Comparison of ENCODE assay signal across 1 cellular context in the genomic region with DNA sequence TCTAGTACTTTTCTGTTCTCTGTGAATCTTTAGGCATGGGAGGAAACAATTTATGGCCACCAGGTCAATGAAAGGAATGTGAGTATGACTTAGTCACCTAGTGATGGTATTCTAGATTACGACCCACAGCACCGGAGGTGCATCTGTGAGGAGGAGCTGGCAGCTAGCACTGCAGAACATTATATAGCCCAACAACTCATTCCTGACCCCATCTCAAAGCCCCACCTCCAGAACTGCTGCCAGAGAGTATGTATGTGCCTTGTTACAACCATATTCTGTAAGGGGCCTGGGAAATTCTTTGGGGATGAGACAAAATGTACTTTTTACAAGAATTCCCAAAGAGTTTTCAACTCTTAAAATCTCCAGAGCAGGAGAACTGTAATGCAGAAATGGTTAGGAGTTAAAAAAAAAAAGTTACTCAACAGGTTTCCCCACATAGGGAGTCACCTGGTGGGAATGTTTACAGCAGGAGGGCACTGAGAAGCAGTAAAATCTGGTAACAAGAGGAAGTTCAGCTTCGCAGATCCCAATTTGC.
TF ChIP-seq lines count a peak whose summit lies in the region.

No MANE protein-coding gene starts in this region.

TF ChIP-seq in HepG2, 621 proteins besides CTCF, POLR2A, EP300 and RAD21 (continued from another document):
- TF ChIP-seq, protein P1, sequence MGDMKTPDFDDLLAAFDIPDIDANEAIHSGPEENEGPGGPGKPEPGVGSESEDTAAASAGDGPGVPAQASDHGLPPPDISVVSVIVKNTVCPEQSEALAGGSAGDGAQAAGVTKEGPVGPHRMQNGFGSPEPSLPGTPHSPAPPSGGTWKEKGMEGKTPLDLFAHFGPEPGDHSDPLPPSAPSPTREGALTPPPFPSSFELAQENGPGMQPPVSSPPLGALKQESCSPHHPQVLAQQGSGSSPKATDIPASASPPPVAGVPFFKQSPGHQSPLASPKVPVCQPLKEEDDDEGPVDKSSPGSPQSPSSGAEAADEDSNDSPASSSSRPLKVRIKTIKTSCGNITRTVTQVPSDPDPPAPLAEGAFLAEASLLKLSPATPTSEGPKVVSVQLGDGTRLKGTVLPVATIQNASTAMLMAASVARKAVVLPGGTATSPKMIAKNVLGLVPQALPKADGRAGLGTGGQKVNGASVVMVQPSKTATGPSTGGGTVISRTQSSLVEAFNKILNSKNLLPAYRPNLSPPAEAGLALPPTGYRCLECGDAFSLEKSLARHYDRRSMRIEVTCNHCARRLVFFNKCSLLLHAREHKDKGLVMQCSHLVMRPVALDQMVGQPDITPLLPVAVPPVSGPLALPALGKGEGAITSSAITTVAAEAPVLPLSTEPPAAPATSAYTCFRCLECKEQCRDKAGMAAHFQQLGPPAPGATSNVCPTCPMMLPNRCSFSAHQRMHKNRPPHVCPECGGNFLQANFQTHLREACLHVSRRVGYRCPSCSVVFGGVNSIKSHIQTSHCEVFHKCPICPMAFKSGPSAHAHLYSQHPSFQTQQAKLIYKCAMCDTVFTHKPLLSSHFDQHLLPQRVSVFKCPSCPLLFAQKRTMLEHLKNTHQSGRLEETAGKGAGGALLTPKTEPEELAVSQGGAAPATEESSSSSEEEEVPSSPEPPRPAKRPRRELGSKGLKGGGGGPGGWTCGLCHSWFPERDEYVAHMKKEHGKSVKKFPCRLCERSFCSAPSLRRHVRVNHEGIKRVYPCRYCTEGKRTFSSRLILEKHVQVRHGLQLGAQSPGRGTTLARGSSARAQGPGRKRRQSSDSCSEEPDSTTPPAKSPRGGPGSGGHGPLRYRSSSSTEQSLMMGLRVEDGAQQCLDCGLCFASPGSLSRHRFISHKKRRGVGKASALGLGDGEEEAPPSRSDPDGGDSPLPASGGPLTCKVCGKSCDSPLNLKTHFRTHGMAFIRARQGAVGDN (CRISPR knock-in tag; IDR thresholded peaks at IDR 0.05) = no peak
- TF ChIP-seq ZFAT (CRISPR knock-in tag; conservative IDR thresholded peaks at IDR 0.05) (no peak), ZFP82 (CRISPR knock-in tag; IDR thresholded peaks at IDR 0.05; ENCODE audit: borderline replicate concordance) (no peak)
- TF ChIP-seq, protein P2, sequence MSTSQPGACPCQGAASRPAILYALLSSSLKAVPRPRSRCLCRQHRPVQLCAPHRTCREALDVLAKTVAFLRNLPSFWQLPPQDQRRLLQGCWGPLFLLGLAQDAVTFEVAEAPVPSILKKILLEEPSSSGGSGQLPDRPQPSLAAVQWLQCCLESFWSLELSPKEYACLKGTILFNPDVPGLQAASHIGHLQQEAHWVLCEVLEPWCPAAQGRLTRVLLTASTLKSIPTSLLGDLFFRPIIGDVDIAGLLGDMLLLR (CRISPR knock-in tag; IDR thresholded peaks at IDR 0.05) = no peak
- TF ChIP-seq, protein P3, sequence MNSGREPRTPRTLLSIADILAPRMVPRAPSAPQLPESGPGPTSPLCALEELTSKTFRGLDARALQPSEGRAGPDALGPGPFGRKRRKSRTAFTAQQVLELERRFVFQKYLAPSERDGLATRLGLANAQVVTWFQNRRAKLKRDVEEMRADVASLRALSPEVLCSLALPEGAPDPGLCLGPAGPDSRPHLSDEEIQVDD (CRISPR knock-in tag; IDR thresholded peaks at IDR 0.05; ENCODE audit: borderline replicate concordance) = no peak
- TF ChIP-seq, protein P4, sequence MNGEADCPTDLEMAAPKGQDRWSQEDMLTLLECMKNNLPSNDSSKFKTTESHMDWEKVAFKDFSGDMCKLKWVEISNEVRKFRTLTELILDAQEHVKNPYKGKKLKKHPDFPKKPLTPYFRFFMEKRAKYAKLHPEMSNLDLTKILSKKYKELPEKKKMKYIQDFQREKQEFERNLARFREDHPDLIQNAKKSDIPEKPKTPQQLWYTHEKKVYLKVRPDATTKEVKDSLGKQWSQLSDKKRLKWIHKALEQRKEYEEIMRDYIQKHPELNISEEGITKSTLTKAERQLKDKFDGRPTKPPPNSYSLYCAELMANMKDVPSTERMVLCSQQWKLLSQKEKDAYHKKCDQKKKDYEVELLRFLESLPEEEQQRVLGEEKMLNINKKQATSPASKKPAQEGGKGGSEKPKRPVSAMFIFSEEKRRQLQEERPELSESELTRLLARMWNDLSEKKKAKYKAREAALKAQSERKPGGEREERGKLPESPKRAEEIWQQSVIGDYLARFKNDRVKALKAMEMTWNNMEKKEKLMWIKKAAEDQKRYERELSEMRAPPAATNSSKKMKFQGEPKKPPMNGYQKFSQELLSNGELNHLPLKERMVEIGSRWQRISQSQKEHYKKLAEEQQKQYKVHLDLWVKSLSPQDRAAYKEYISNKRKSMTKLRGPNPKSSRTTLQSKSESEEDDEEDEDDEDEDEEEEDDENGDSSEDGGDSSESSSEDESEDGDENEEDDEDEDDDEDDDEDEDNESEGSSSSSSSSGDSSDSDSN (CRISPR knock-in tag; IDR thresholded peaks at IDR 0.05) = no peak
